ENCODE assay signal across 38 cellular contexts in the genomic region with DNA sequence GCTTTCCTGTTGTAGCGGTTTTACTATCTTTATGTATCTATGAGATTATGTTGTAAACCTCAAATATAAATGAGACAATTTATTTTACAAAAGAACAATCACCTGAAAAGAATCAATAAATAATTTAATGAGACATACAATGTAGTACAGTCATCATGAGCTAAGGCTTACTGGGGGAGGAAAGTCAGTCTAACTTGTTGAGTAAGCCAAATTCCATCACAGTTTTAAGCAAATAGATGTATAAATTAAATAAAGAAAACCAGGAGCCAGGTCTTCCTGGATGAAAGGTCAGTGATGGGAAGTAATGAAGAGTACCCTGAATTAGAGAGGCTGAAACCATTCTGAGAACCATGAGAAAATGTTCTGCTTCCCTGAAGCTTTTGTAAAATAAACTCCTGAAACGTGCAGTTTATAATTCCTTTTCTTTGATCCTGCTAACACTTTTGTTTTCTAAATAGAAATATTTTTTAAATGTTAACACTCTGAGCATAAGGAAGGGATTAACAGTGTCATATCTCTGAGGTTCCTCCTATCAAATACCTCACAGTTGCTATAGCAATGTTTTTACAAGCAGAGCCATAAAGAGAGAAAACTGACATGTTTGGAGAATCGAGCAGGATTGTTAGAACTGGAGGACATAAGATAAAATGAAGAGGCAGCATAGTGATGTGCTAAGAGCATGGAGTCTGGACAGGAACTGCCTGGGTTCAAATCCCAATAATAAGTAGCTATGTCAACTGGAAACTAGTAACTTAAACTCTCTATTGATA.
DNase-seq lines count a peak whose midpoint lies in the region; ATAC-seq, FAIRE-seq and TF ChIP-seq lines count a peak whose summit lies in the region.
"Had no signal": no experiment of that assay in that cellular context is flagged by ENCODE, and none has a peak within 500 bp of the region (broad histone marks: within the 10 kb centered on the region; RNA-seq: fewer than 3 reads in every experiment).

No MANE protein-coding gene starts in this region.

- H2AFZ ChIP-seq in ACC112 (ENCODE audit: low read length, unreplicated experiment) (no peak overlapping the region), astrocyte (ENCODE audit: low read depth, low read length) (peak overlapping the region; percentile 54)
- H2AFZ ChIP-seq: parathyroid adenoma had no signal

- peaks cover 8% of the 10 kb centered on the region for H3K4me1 Mint-ChIP-seq in astrocyte (ENCODE audit: low read depth, unreplicated experiment)
- H3K4me1 Mint-ChIP-seq: activated naive CD4-positive, alpha-beta T cell treated with anti-CD3 and anti-CD28 coated beads, Interleukin-2, amount 10 ng/mL, durations not matched to agents 7 days and 5 days; memory B cell; neural crest cell had no signal

- ATAC-seq in gastroesophageal sphincter: no peak
- ATAC-seq: activated CD4-positive, CD25-positive, alpha-beta regulatory T cell treated with anti-CD3 and anti-CD28 coated beads, Interleukin-2, amount 50 U/mL, for 24 hours; left lobe of liver had no signal

- H3K9ac ChIP-seq in astrocyte (ENCODE audit: low read length): no peak overlapping the region
- H3K9ac ChIP-seq: BLaER1 treated with 17β-estradiol and CSF1 and Interleukin-3, amounts not matched to agents 10 nM and 100 nM; parathyroid adenoma had no signal

- H3K4me3 Mint-ChIP-seq in astrocyte (ENCODE audit: unreplicated experiment): no peak overlapping the region
- H3K4me3 Mint-ChIP-seq: activated CD4-positive, alpha-beta memory T cell treated with anti-CD3 and anti-CD28 coated beads for 36 hours; activated naive CD4-positive, alpha-beta T cell treated with anti-CD3 and anti-CD28 coated beads, Interleukin-2, amount 10 ng/mL, durations not matched to agents 7 days and 5 days; dendritic cell treated with granulocyte-macrophage colony-stimulating factor and Interleukin-4, amounts not matched to agents 40 ng/mL and 50 ng/mL, for 4 days; endodermal cell; memory B cell; neural crest cell had no signal

- H3K9me3 ChIP-seq in astrocyte (ENCODE audit: insufficient read depth, low read depth, low read length) (no peaks in the 10 kb centered on the region), gastroesophageal sphincter (no peaks in the 10 kb centered on the region)
- H3K9me3 ChIP-seq: BLaER1 treated with 17β-estradiol and CSF1 and Interleukin-3, amounts not matched to agents 10 nM and 100 nM; esophagus muscularis mucosa; HAP-1; suprapubic skin; upper lobe of left lung had no signal

- H3K4me3 ChIP-seq in ACC112 (ENCODE audit: low read depth, low read length) (no peak overlapping the region), astrocyte (ENCODE audit: insufficient read depth, low read depth, low read length) (no peak overlapping the region), gastroesophageal sphincter (no peak overlapping the region)
- H3K4me3 ChIP-seq: BLaER1 treated with 17β-estradiol and CSF1 and Interleukin-3, amounts not matched to agents 10 nM and 100 nM; esophagus muscularis mucosa; HAP-1; SK-N-MC; suprapubic skin; upper lobe of left lung had no signal

- no peaks in the 10 kb centered on the region for H3K27me3 ChIP-seq in ACC112 (ENCODE audit: insufficient read depth, low read length)
- H3K27me3 ChIP-seq in astrocyte (ENCODE audit: insufficient read depth, low read length): no peaks in the 10 kb centered on the region
- no peaks in the 10 kb centered on the region for H3K27me3 ChIP-seq in gastroesophageal sphincter
- H3K27me3 ChIP-seq: BLaER1 treated with 17β-estradiol and CSF1 and Interleukin-3, amounts not matched to agents 10 nM and 100 nM; esophagus muscularis mucosa; suprapubic skin; upper lobe of left lung had no signal

- FAIRE-seq in astrocyte (lab: Jason Lieb, UNC) (no peak), frontal cortex (lab: Jason Lieb, UNC) (peak; percentile 6)
- FAIRE-seq: G401.6 had no signal

- 25 to 33% methylated on average over 3 of the region's 3 CpGs for WGBS in gastroesophageal sphincter (ENCODE audit: low coverage in 1 of 2), 2 donors

- H3K27ac Mint-ChIP-seq in astrocyte (ENCODE audit: unreplicated experiment): no peak overlapping the region
- H3K27ac Mint-ChIP-seq: activated CD4-positive, alpha-beta memory T cell treated with anti-CD3 and anti-CD28 coated beads for 36 hours; activated naive CD4-positive, alpha-beta T cell treated with anti-CD3 and anti-CD28 coated beads, Interleukin-2, amount 10 ng/mL, durations not matched to agents 7 days and 5 days; dendritic cell treated with granulocyte-macrophage colony-stimulating factor and Interleukin-4, amounts not matched to agents 40 ng/mL and 50 ng/mL, for 4 days; endodermal cell; memory B cell had no signal

- TF ChIP-seq CTCF in astrocyte (IDR thresholded peaks at IDR 0.05; ENCODE audit: insufficient read depth, low read depth, low read length): no peak
- no peak for TF ChIP-seq CTCF in gastroesophageal sphincter (IDR thresholded peaks at IDR 0.05)

- no peaks in the 10 kb centered on the region for H3K79me2 ChIP-seq in ACC112 (ENCODE audit: control insufficient read depth, insufficient read depth, low read length, unreplicated experiment)
- H3K79me2 ChIP-seq in astrocyte (ENCODE audit: insufficient read depth, low read length): no peaks in the 10 kb centered on the region
- H3K79me2 ChIP-seq: parathyroid adenoma had no signal

- H3K27me3 Mint-ChIP-seq in astrocyte (ENCODE audit: low read depth, unreplicated experiment): no peaks in the 10 kb centered on the region
- H3K27me3 Mint-ChIP-seq: activated CD4-positive, alpha-beta memory T cell treated with anti-CD3 and anti-CD28 coated beads for 36 hours; activated naive CD4-positive, alpha-beta T cell treated with anti-CD3 and anti-CD28 coated beads, Interleukin-2, amount 10 ng/mL, durations not matched to agents 7 days and 5 days; dendritic cell treated with granulocyte-macrophage colony-stimulating factor and Interleukin-4, amounts not matched to agents 40 ng/mL and 50 ng/mL, for 4 days; memory B cell had no signal

- no peaks in the 10 kb centered on the region for H4K20me1 ChIP-seq in astrocyte (ENCODE audit: insufficient read depth, low read length)
- H4K20me1 ChIP-seq: BLaER1 treated with 17β-estradiol and CSF1 and Interleukin-3, amounts not matched to agents 10 nM and 100 nM had no signal

- DNase-seq in HT1080 (ENCODE audit: low read depth) (peak; percentile 12), astrocyte (ENCODE audit: low read depth) (peak; percentile 57), frontal cortex (ENCODE audit: low spot score in 2 of 2) (no peak), UCSD-AML1 (lab: John Stamatoyannopoulos, UW; ENCODE audit: unreplicated experiment) (no peak), NCI-H2227 (lab: John Stamatoyannopoulos, UW; ENCODE audit: unreplicated experiment) (no peak)
- no peak for DNase-seq in activated naive CD4-positive, alpha-beta T cell treated with Interleukin-2 at 50 U/mL for 16 hours
- DNase-seq: activated CD4-positive, alpha-beta memory T cell treated with anti-CD3 and anti-CD28 coated beads for 36 hours; activated CD8-positive, alpha-beta memory T cell treated with anti-CD3 and anti-CD28 coated beads, Interleukin-2, amount 50 U/mL, for 4 hours; activated naive CD4-positive, alpha-beta T cell treated with anti-CD3 and anti-CD28 coated beads, Interleukin-2, amount 10 ng/mL, durations not matched to agents 7 days and 5 days; aorta; central memory CD4-positive, alpha-beta T cell; DMS153; endodermal cell; hypothalamus; Karpas-422; NCI-H1436; NCI-H2081 treated with DMSO at 0.1 percent for 48 hours; NCI-H345; NCI-H774; retina; RPMI8226; stimulated activated CD4-positive, alpha-beta T cell treated with anti-CD3 and anti-CD28 coated beads, Interleukin-1b, Interleukin-23, amount 100 ng/mL, for 48 hours; stimulated activated naive CD4-positive, alpha-beta T cell treated with Interleukin-2 at 50 U/mL for 16 hours; upper lobe of left lung had no signal

- no peaks in the 10 kb centered on the region for H3K36me3 ChIP-seq in ACC112 (ENCODE audit: insufficient read depth, low read length)
- H3K36me3 ChIP-seq in astrocyte (ENCODE audit: insufficient read depth, low read length): no peaks in the 10 kb centered on the region
- no peaks in the 10 kb centered on the region for H3K36me3 ChIP-seq in gastroesophageal sphincter
- H3K36me3 ChIP-seq: BLaER1 treated with 17β-estradiol and CSF1 and Interleukin-3, amounts not matched to agents 10 nM and 100 nM; esophagus muscularis mucosa; HAP-1; suprapubic skin; upper lobe of left lung had no signal

- H3K4me1 ChIP-seq in ACC112 (ENCODE audit: control insufficient read depth, insufficient read depth, low read length, unreplicated experiment) (no peaks in the 10 kb centered on the region), astrocyte (ENCODE audit: insufficient read depth, low read length) (peaks cover 6% of the 10 kb centered on the region), gastroesophageal sphincter (no peaks in the 10 kb centered on the region)
- H3K4me1 ChIP-seq: BLaER1 treated with 17β-estradiol and CSF1 and Interleukin-3, amounts not matched to agents 10 nM and 100 nM; esophagus muscularis mucosa; HAP-1; parathyroid adenoma; suprapubic skin; upper lobe of left lung had no signal

- H3K27ac ChIP-seq in ACC112 (ENCODE audit: low read depth, low read length) (0 out of 2 replicates have a peak overlapping the region, but pooled peaks have one; percentile 13), astrocyte (ENCODE audit: low read depth, low read length) (peak overlapping the region; percentile 28), gastroesophageal sphincter (no peak overlapping the region)
- H3K27ac ChIP-seq: BLaER1 treated with 17β-estradiol and CSF1 and Interleukin-3, amounts not matched to agents 10 nM and 100 nM; esophagus muscularis mucosa; parathyroid adenoma; SK-N-MC; suprapubic skin; upper lobe of left lung had no signal

- no peak for TF ChIP-seq POLR2A in gastroesophageal sphincter (IDR thresholded peaks at IDR 0.05)

- H3K9me3 Mint-ChIP-seq in astrocyte (ENCODE audit: unreplicated experiment): no peaks in the 10 kb centered on the region
- H3K9me3 Mint-ChIP-seq: dendritic cell treated with granulocyte-macrophage colony-stimulating factor and Interleukin-4, amounts not matched to agents 40 ng/mL and 50 ng/mL, for 4 days; memory B cell; neural crest cell had no signal

- H3K4me2 ChIP-seq in astrocyte (ENCODE audit: low read length): peak overlapping the region; percentile 12
- H3K4me2 ChIP-seq: BLaER1 treated with 17β-estradiol and CSF1 and Interleukin-3, amounts not matched to agents 10 nM and 100 nM had no signal

- H3K36me3 Mint-ChIP-seq in astrocyte (ENCODE audit: low read depth, unreplicated experiment): no peaks in the 10 kb centered on the region
- H3K36me3 Mint-ChIP-seq: activated CD4-positive, alpha-beta memory T cell treated with anti-CD3 and anti-CD28 coated beads for 36 hours; activated naive CD4-positive, alpha-beta T cell treated with anti-CD3 and anti-CD28 coated beads, Interleukin-2, amount 10 ng/mL, durations not matched to agents 7 days and 5 days; memory B cell had no signal

- no peak for TF ChIP-seq EP300 in gastroesophageal sphincter (IDR thresholded peaks at IDR 0.05)

Comparison
In these comparisons a context has a peak if more than half of its experiments do, and no peak if none do; other contexts are left out.
1. H3K27ac ChIP-seq: peak in ACC112 (single experiment) and astrocyte (single experiment); none in gastroesophageal sphincter (0 of 4).
2. DNase-seq: peak in HT1080 (single experiment) and astrocyte (single experiment); none in frontal cortex (0 of 2), UCSD-AML1 (single experiment), NCI-H2227 (single experiment) and activated naive CD4-positive, alpha-beta T cell treated with Interleukin-2 at 50 U/mL for 16 hours (single experiment).